3 cellular contexts compared by ENCODE assay signal in the genomic region with DNA sequence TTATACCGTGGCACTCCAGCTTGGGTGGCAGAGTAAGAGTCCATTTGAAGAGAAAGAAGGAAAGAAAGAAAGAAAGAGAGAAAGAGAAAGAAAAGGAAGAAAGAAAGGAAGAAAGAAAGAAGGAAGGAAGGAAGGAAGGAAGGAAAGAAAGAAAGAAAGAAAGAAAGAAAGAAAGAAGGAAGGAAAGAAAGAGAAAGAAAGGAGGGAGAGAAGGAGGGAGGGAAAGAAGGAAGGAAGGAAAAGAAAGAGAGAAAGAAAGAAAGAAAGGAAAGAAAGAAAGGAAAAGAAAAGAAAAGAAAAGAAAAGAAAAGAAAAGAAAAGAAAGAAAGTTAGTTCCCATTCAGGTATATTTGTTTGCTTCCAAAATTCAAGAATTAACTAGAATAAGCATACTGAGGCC.
TF ChIP-seq lines count a peak whose summit lies in the region.
"Not testable (repeated sequence)": the region's sequence is repeated elsewhere in the genome, so short reads cannot be mapped to it uniquely, and the experiment has no call there.

No MANE protein-coding gene starts in this region.

TF ChIP-seq in HEK293, 187 proteins besides CTCF, POLR2A, EP300 and RAD21:
- peak; percentile 62 for TF ChIP-seq ZNF366 (tag by site-specific recombination; conservative IDR thresholded peaks at IDR 0.05)

TF ChIP-seq in K562, 482 proteins besides CTCF, POLR2A, EP300 and RAD21:
- TF ChIP-seq, protein P1, sequence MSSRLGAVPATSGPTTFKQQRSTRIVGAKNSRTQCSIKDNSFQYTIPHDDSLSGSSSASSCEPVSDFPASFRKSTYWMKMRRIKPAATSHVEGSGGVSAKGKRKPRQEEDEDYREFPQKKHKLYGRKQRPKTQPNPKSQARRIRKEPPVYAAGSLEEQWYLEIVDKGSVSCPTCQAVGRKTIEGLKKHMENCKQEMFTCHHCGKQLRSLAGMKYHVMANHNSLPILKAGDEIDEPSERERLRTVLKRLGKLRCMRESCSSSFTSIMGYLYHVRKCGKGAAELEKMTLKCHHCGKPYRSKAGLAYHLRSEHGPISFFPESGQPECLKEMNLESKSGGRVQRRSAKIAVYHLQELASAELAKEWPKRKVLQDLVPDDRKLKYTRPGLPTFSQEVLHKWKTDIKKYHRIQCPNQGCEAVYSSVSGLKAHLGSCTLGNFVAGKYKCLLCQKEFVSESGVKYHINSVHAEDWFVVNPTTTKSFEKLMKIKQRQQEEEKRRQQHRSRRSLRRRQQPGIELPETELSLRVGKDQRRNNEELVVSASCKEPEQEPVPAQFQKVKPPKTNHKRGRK (tag; IDR thresholded peaks at IDR 0.05), result peak; percentile 67

TF ChIP-seq in HepG2, 621 proteins besides CTCF, POLR2A, EP300 and RAD21:
- peak; percentile 69 for TF ChIP-seq SRSF9 (IDR thresholded peaks at IDR 0.05; ENCODE audit: borderline replicate concordance, insufficient read depth, low read depth, low read length, poor library complexity, severe bottlenecking)
- TF ChIP-seq FOXK2 (IDR thresholded peaks at IDR 0.05), result 0 out of 2 replicates have a peak, but pooled peaks have one; percentile 11
- TF ChIP-seq ATF7 (IDR thresholded peaks at IDR 0.05), result 0 out of 2 replicates have a peak, but pooled peaks have one; percentile 9
- TF ChIP-seq ATF7 (CRISPR knock-in tag; IDR thresholded peaks at IDR 0.05), result not testable (repeated sequence)
